8 cellular contexts compared by ENCODE assay signal in genomic region chr15:96213896-96214295, GRCh38.
"Had no signal": no experiment of that assay in that cellular context is flagged by ENCODE, and none has a peak within 500 bp of the region (broad histone marks: within the 10 kb centered on the region; RNA-seq: fewer than 3 reads in every experiment).

No MANE protein-coding gene starts in this region.

- DNase-seq: GM23248, GOT3, H7, HFFc6, KBM-7 had no signal

- H3K4me3 ChIP-seq: GM23248, HAP-1 had no signal

- H3K4me1 ChIP-seq: HAP-1 had no signal

- FAIRE-seq: HTR-8/SVneo had no signal

- H3K36me3 ChIP-seq: HAP-1 had no signal

- H3K27ac ChIP-seq: GM23248 had no signal

- H3K9ac ChIP-seq: GM23248 had no signal

- H2AFZ ChIP-seq: GM23248 had no signal

- H3K9me3 ChIP-seq: HAP-1 had no signal

- ATAC-seq: HCT116 had no signal
